In the genomic region with DNA sequence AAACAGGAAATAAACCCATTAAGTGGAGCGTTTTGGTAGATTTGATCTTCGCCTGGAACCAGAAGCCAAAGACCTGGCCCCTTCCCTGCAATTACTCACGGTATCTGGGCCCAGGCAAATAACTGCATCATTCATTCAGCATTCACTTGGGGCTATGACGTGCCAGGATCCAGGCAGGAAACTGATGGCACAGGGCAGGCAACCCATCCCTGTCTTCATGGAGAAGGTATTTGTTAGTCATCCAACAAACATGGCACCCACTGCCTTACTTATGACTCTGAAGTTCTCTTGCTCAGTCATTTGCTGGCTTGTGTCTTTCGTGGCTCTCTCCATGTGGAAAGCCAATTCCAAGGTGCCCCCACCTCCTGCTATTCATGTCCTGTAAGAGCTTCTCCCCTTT, we compare ENCODE assay signal across 21 cellular contexts.
"Had no signal": no experiment of that assay in that cellular context is flagged by ENCODE, and none has a peak within 500 bp of the region (broad histone marks: within the 10 kb centered on the region; RNA-seq: fewer than 3 reads in every experiment).

No MANE protein-coding gene starts in this region.

- H3K4me3 ChIP-seq: gastroesophageal sphincter, heart left ventricle, left lung, mucosa of descending colon, neural progenitor cell, prostate gland, right atrium auricular region, tibial artery, uterus had no signal

- H3K4me1 ChIP-seq: heart left ventricle, left lung, prostate gland, right atrium auricular region, tibial artery had no signal

- H2AFZ ChIP-seq: neural progenitor cell had no signal

- H3K4me3 Mint-ChIP-seq: activated naive CD4-positive, alpha-beta T cell treated with anti-CD3 and anti-CD28 coated beads, Interleukin-2, amount 50 U/mL, for 24 hours; activated T-cell treated with anti-CD3 and anti-CD28 coated beads, Interleukin-2, amount 50 U/mL, for 72 hours; naive B cell; neural progenitor cell had no signal

- H3K36me3 Mint-ChIP-seq: activated naive CD4-positive, alpha-beta T cell treated with anti-CD3 and anti-CD28 coated beads, Interleukin-2, amount 50 U/mL, for 24 hours; neural progenitor cell had no signal

- H3K9me3 ChIP-seq: mucosa of descending colon, prostate gland, tibial artery, uterus had no signal

- H3K4me1 Mint-ChIP-seq: activated naive CD4-positive, alpha-beta T cell treated with anti-CD3 and anti-CD28 coated beads, Interleukin-2, amount 50 U/mL, for 24 hours; naive B cell had no signal

- H3K9me3 Mint-ChIP-seq: activated naive CD4-positive, alpha-beta T cell treated with anti-CD3 and anti-CD28 coated beads, Interleukin-2, amount 50 U/mL, for 24 hours had no signal

- H3K36me3 ChIP-seq: gastroesophageal sphincter, heart left ventricle, left lung, neural progenitor cell, prostate gland, right atrium auricular region, tibial artery, uterus had no signal

- H3K9ac ChIP-seq: neural progenitor cell had no signal

- H3K4me2 ChIP-seq: neural progenitor cell had no signal

- H3K27ac ChIP-seq: gastroesophageal sphincter, heart left ventricle, left lung, neural progenitor cell, prostate gland, right atrium auricular region, tibial artery, uterus had no signal

- H3K27ac Mint-ChIP-seq: activated naive CD4-positive, alpha-beta T cell treated with anti-CD3 and anti-CD28 coated beads, Interleukin-2, amount 50 U/mL, for 24 hours; activated T-cell treated with anti-CD3 and anti-CD28 coated beads, Interleukin-2, amount 50 U/mL, for 72 hours; naive B cell had no signal

- DNase-seq: activated CD4-positive, alpha-beta T cell treated with anti-CD3 and anti-CD28 coated beads, Interleukin-2, amount 50 U/mL, for 1 hour; activated effector memory CD4-positive, alpha-beta T cell treated with anti-CD3 and anti-CD28 coated beads, Interleukin-2, amount 50 U/mL, for 16 hours; activated T-cell treated with anti-CD3 and anti-CD28 coated beads, Interleukin-2, amount 50 U/mL, for 72 hours; effector CD4-positive, alpha-beta T cell; heart left ventricle; left lung; mucosa of descending colon; naive B cell; stimulated activated CD4-positive, alpha-beta T cell treated with anti-CD3 and anti-CD28 coated beads, Interleukin-2, amount 100 ng/mL, for 24 hours; stimulated activated naive CD4-positive, alpha-beta T cell treated with Interleukin-2 at 50 U/mL for 16 hours; substantia nigra; T1000; tibial artery; uterus had no signal

- H3K27me3 ChIP-seq: neural progenitor cell, right atrium auricular region, uterus had no signal

- ATAC-seq: activated CD4-positive, CD25-positive, alpha-beta regulatory T cell treated with anti-CD3 and anti-CD28 coated beads, Interleukin-2, amount 50 U/mL, for 24 hours; activated T-cell treated with anti-CD3 and anti-CD28 coated beads, Interleukin-2, amount 50 U/mL, for 72 hours; esophagus mucosa; gastroesophageal sphincter; heart left ventricle; left lung; mucosa of descending colon had no signal
